30 cellular contexts compared by ENCODE assay signal in genomic region chr15:72826611-72827010, GRCh38.
"Had no signal": no experiment of that assay in that cellular context is flagged by ENCODE, and none has a peak within 500 bp of the region (broad histone marks: within the 10 kb centered on the region; RNA-seq: fewer than 3 reads in every experiment).

No MANE protein-coding gene starts in this region.

- DNase-seq: activated B cell treated with CpG ODN at 0.5 μM for 24 hours; activated CD4-positive, alpha-beta memory T cell treated with anti-CD3 and anti-CD28 coated beads, Interleukin-2, amount 10 ng/mL, durations not matched to agents 7 days and 5 days; activated CD4-positive, alpha-beta T cell treated with anti-CD3 and anti-CD28 coated beads for 4 hours; activated CD4-positive, CD25-positive, alpha-beta regulatory T cell treated with anti-CD3 and anti-CD28 coated beads, Interleukin-2, amount 50 U/mL, for 72 hours; activated CD8-positive, alpha-beta memory T cell treated with anti-CD3 and anti-CD28 coated beads for 24 hours; activated gamma-delta T cell; activated naive CD4-positive, alpha-beta T cell treated with Interleukin-2 at 50 U/mL for 16 hours; activated T-cell treated with anti-CD3 and anti-CD28 coated beads, Interleukin-2, amount 50 U/mL, for 24 hours; body of pancreas; Kasumi-1; KG1; MG63; MV-4-11; NCI-H1092; NCI-H1436 treated with DMSO at 0.1 percent for 48 hours; NCI-H187 treated with DMSO at 0.1 percent for 48 hours; NCI-H2081; NCI-H2227 treated with DMSO at 0.1 percent for 48 hours; NCI-H69; SHP77 treated with DMSO at 0.1 percent for 48 hours; T-cell; T-helper 17 cell; T-helper 9 cell had no signal

- H3K9me3 ChIP-seq: adrenal gland, body of pancreas, breast epithelium, MG63, SJSA1, SK-N-SH had no signal

- H3K4me3 ChIP-seq: adrenal gland, body of pancreas, breast epithelium, MG63, SJSA1 had no signal

- H3K9ac ChIP-seq: SK-N-SH had no signal

- H3K27ac ChIP-seq: adrenal gland, body of pancreas, breast epithelium, SJSA1, VCaP had no signal

- H3K27me3 ChIP-seq: body of pancreas, breast epithelium, MG63 had no signal

- H3K4me1 ChIP-seq: adrenal gland, body of pancreas, breast epithelium, SJSA1 had no signal

- H3K36me3 ChIP-seq: adrenal gland, breast epithelium, MG63, SJSA1 had no signal

- ATAC-seq: activated naive CD4-positive, alpha-beta T cell treated with anti-CD3 and anti-CD28 coated beads, Interleukin-2, amount 50 U/mL, for 72 hours; body of pancreas; Panc1; T-cell; T-helper 17 cell had no signal

- H3K4me2 ChIP-seq: SK-N-SH had no signal
